In the genomic region with DNA sequence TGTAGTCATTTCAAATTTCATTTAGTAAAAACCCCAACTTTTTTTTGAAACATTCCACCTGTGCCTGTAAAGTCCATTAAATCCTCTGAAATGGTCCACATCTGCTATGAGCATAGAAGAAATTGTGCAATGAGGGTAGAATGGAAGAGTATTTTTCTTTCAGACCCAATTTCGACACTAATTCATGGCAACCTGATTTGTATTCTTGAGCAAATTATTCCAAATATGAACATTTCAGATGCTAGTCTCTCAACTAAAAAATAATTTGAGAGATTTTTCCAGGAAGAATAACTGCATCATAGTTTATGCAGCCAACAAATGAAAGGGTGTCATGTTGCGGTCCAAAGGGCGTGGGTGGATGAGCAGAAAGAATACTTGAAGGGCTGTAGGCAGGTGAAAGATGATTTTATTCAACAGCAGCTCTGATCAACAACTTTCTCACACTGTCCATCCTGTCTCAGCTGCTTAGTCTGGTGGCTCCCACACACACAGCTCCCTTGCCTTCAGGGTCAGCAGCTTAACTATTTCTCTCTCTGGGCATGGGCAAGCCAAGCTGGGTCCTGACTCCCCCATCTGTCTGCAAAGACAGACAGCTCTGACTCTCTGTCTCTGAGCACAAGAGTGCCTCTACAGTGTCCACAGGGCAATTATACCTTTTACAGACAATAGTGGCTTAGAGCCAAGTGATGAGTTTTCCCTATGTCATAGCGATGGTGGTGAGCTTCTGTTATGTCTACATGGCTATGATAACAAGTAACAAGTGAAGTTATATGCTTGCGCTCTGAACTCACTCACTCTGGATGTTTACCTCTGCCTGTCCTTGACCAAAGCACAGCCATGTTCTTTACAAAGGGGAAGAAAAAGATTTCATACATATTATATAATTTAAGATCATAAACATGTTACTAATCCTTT, we compare ENCODE assay signal across 10 cellular contexts. TPM values are rescaled to one million over a fixed set of nuclear protein-coding genes. Genes with fewer than 3 reads are reported as not detected.
DNase-seq lines count a peak whose midpoint lies in the region; ATAC-seq, FAIRE-seq and TF ChIP-seq lines count a peak whose summit lies in the region.
"Had no signal": no experiment of that assay in that cellular context is flagged by ENCODE, and none has a peak within 500 bp of the region (broad histone marks: within the 10 kb centered on the region; RNA-seq: fewer than 3 reads in every experiment).

No MANE protein-coding gene starts in this region.

- no peaks in the 10 kb centered on the region for H3K27me3 ChIP-seq in GM12878 (replicated peaks in 1 of 2; ENCODE audit: control insufficient read depth in 2 of 2, insufficient read depth in 2 of 2, low read length in 1 of 2)
- H3K27me3 ChIP-seq in upper lobe of right lung = no peaks in the 10 kb centered on the region

- FAIRE-seq in GM12878 (lab: Jason Lieb, UNC) (peak; percentile 31), GM12892 (lab: Jason Lieb, UNC) (no peak)

- no peak overlapping the region for H2AFZ ChIP-seq in GM12878 (ENCODE audit: control insufficient read depth, low read depth, low read length)

- H3K4me3 ChIP-seq in GM12878 = no peak overlapping the region
- H3K4me3 ChIP-seq in upper lobe of right lung = no peak overlapping the region

- no TSS peak for BruUV-seq in GM12878 (replicated peaks; lab: Mats Ljungman, UMichigan)

- TF ChIP-seq CTCF in GM12878 (IDR thresholded peaks at IDR 0.05 in 2 of 3, conservative IDR thresholded peaks at IDR 0.05 in 1 of 3; ENCODE audit: control insufficient read depth in 2 of 3, extremely low read depth in 1 of 3, insufficient read depth in 1 of 3, low read depth in 3 of 3, low read length in 3 of 3) (no peak), upper lobe of right lung (IDR thresholded peaks at IDR 0.05) (no peak)

- ATAC-seq in GM12878 (peak; percentile 75), upper lobe of right lung (peak; percentile 23)
- ATAC-seq in stimulated activated effector memory CD8-positive, alpha-beta T cell treated with anti-CD3 and anti-CD28 coated beads, Interleukin-12 subunit alpha, Interleukin-12 subunit beta, amount 100 ng/mL, for 72 hours = no peak

- no peak for TF ChIP-seq EP300 in GM12878 (IDR thresholded peaks at IDR 0.05; ENCODE audit: borderline replicate concordance in 1 of 2, control insufficient read depth in 1 of 2, low read depth in 2 of 2, low read length in 2 of 2)

- no peak overlapping the region for H3K4me2 ChIP-seq in GM12878 (ENCODE audit: control insufficient read depth, insufficient read depth)

- RAD21 ChIA-PET in GM12878 (lab: Charles Lee; ENCODE audit: unreplicated experiment) = interaction anchor here (0.9 to 4.5 kb wide), 12 partner anchors 10 to 68 kb away, joined by 3 to 63 read pairs (median 4); a partner anchor contains a TSS

- no peak for TF ChIP-seq RAD21 in GM12878 (IDR thresholded peaks at IDR 0.05; ENCODE audit: insufficient read depth, low read depth, low read length)

- H3K36me3 Mint-ChIP-seq in stimulated activated effector memory CD8-positive, alpha-beta T cell treated with anti-CD3 and anti-CD28 coated beads, Interleukin-12 subunit alpha, Interleukin-12 subunit beta, amount 100 ng/mL, for 72 hours = no peaks in the 10 kb centered on the region

- H3K79me2 ChIP-seq in GM12878 (ENCODE audit: control insufficient read depth, insufficient read depth, low read length) = no peaks in the 10 kb centered on the region

- CTCF ChIA-PET in GM12878 (lab: Yijun Ruan, JAX) = interaction anchor here (0.8 to 8.3 kb wide), 13 partner anchors 10 to 485 kb away, joined by 3 to 67 read pairs (median 4); a partner anchor contains a TSS

- H3K36me3 ChIP-seq in GM12878 (ENCODE audit: control insufficient read depth in 2 of 2, insufficient read depth in 2 of 2, low read length in 1 of 2) (no peaks in the 10 kb centered on the region), upper lobe of right lung (peaks cover 11% of the 10 kb centered on the region)

- intact Hi-C loops in GM12878 (cut with micrococcal nuclease; ENCODE audit: unreplicated experiment) (no loop called here), upper lobe of right lung (cut with DNase I) (no loop called here)

- no peaks in the 10 kb centered on the region for H3K4me1 Mint-ChIP-seq in stimulated activated effector memory CD8-positive, alpha-beta T cell treated with anti-CD3 and anti-CD28 coated beads, Interleukin-12 subunit alpha, Interleukin-12 subunit beta, amount 100 ng/mL, for 72 hours

- H3K27ac ChIP-seq in GM12878 (ENCODE audit: control insufficient read depth, insufficient read depth) = no peak overlapping the region
- no peak overlapping the region for H3K27ac ChIP-seq in upper lobe of right lung

- H3K4me3 Mint-ChIP-seq in stimulated activated effector memory CD8-positive, alpha-beta T cell treated with anti-CD3 and anti-CD28 coated beads, Interleukin-12 subunit alpha, Interleukin-12 subunit beta, amount 100 ng/mL, for 72 hours = no peak overlapping the region
- H3K4me3 Mint-ChIP-seq: endodermal cell had no signal

- no peak overlapping the region for H3K9ac ChIP-seq in GM12878 (ENCODE audit: control insufficient read depth, insufficient read depth, low read length)

- no peaks in the 10 kb centered on the region for H3K9me3 ChIP-seq in GM12878 (replicated peaks; ENCODE audit: control insufficient read depth, insufficient read depth, low read length)
- H3K9me3 ChIP-seq in upper lobe of right lung = no peaks in the 10 kb centered on the region

- SMC1A ChIA-PET in GM12878 (lab: Charles Lee; ENCODE audit: uncharacterized antibody, unreplicated experiment) = interaction anchor here (0.7 to 12.3 kb wide), 21 partner anchors 9 to 1414 kb away, joined by 3 to 116 read pairs (median 4); a partner anchor contains a TSS

- no peaks in the 10 kb centered on the region for H3K4me1 ChIP-seq in GM12878 (ENCODE audit: control insufficient read depth, insufficient read depth, low read length)
- H3K4me1 ChIP-seq in upper lobe of right lung = no peaks in the 10 kb centered on the region

- TF ChIP-seq POLR2A in GM12878 (IDR thresholded peaks at IDR 0.05; ENCODE audit: low read depth, low read length) (no peak), GM12892 (IDR thresholded peaks at IDR 0.05; ENCODE audit: low read depth, low read length) (no peak)

- DNase-seq in SHP77 treated with DMSO at 0.1 percent for 48 hours (lab: John Stamatoyannopoulos, UW) (peak; percentile 3), SHP77 (lab: John Stamatoyannopoulos, UW) (no peak), GM12878 (ENCODE audit: low read depth, low spot score) (no peak), kidney glomerular epithelial cell (lab: John Stamatoyannopoulos, UW) (peak; percentile 32), upper lobe of right lung (no peak), GM12892 (ENCODE audit: insufficient read length) (no peak)
- DNase-seq in central memory CD4-positive, alpha-beta T cell = no peak
- DNase-seq in stimulated activated effector memory CD8-positive, alpha-beta T cell treated with anti-CD3 and anti-CD28 coated beads, Interleukin-12 subunit alpha, Interleukin-12 subunit beta, amount 100 ng/mL, for 72 hours (ENCODE audit: low spot score in 2 of 2) = no peak
- DNase-seq: T1000 had no signal

- 43% methylated on average over 5 of the region's 5 CpGs for WGBS in GM12878 (ENCODE audit: insufficient coverage, insufficient replicate concordance, low lambda C conversion rate, missing lambda C conversion rate)

- no peaks in the 10 kb centered on the region for H3K9me3 Mint-ChIP-seq in stimulated activated effector memory CD8-positive, alpha-beta T cell treated with anti-CD3 and anti-CD28 coated beads, Interleukin-12 subunit alpha, Interleukin-12 subunit beta, amount 100 ng/mL, for 72 hours
- H3K9me3 Mint-ChIP-seq: endodermal cell had no signal

- no peak overlapping the region for H3K27ac Mint-ChIP-seq in stimulated activated effector memory CD8-positive, alpha-beta T cell treated with anti-CD3 and anti-CD28 coated beads, Interleukin-12 subunit alpha, Interleukin-12 subunit beta, amount 100 ng/mL, for 72 hours
- H3K27ac Mint-ChIP-seq: endodermal cell had no signal

- no peaks in the 10 kb centered on the region for H4K20me1 ChIP-seq in GM12878 (ENCODE audit: control insufficient read depth, insufficient read depth)

- in situ Hi-C loops in GM12878 (cut with MboI) = no loop called here

- POLR2A ChIA-PET in GM12878 (lab: Charles Lee) = interaction anchor here (1.2 to 5.7 kb wide), 12 partner anchors 9 to 69 kb away, joined by 3 to 40 read pairs (median 5); a partner anchor contains a TSS

RNA-seq across cellular contexts. Expression of a gene that starts 11.5 kb away (rescaled TPM):
- total RNA-seq in GM12878 (2013; cell fraction: nucleolus; rRNA removed) = 45.8 and 46.4 TPM in 2 replicates
- total RNA-seq in GM12878 (2014; rRNA removed) (1.8 and 2.3 TPM in 2 replicates), GM12878 (2014; rRNA removed; fragmentation: Illumina TruSeq; extraction: Trizol) (2.0 TPM in 2 replicates), GM12878 (2021) (1.5 and 2.1 TPM in 2 replicates), upper lobe of right lung (11.5 TPM)
- 0.12 TPM for polyA plus RNA-seq in GM12878 (2011; ENCODE audit: low read depth)
- polyA plus RNA-seq in GM12878 (2011; rRNA removed) (17.6 and 25.4 TPM in 2 replicates), GM12878 (2014; fragmentation: Illumina TruSeq; extraction: Trizol) (1.8 and 2.5 TPM in 2 replicates), GM12878 (2014; fragmentation: Nextera tagmentation; extraction: Ambion mirVana) (under 1 TPM; 0.64 to 0.80 TPM), GM12878 (2014; rRNA removed) (1.3 and 1.7 TPM in 2 replicates), GM12878 (2016; fragmentation: Nextera tagmentation; extraction: Ambion mirVana) (1 to 10 TPM in 1 of 2 experiments, under 1 TPM in 1; 0.81 to 1.2 TPM)
- polyA plus RNA-seq in GM12878 (2011; cell fraction: cytosol; rRNA removed) = 5.3 and 7.0 TPM in 2 replicates
- 18.3 and 21.6 TPM in 2 replicates for polyA plus RNA-seq in GM12878 (2011; cell fraction: nucleus; rRNA removed)
- 0.14 TPM in 2 replicates for polyA plus RNA-seq in GM12878 (2012)
- 18.4 and 20.3 TPM in 2 replicates for polyA minus RNA-seq in GM12878 (2011; rRNA and poly(A)+ RNA removed)
- polyA minus RNA-seq in GM12878 (2011; cell fraction: cytosol; rRNA and poly(A)+ RNA removed) = 5.2 and 7.0 TPM in 2 replicates
- 15.4 and 20.6 TPM in 2 replicates for polyA minus RNA-seq in GM12878 (2011; cell fraction: nucleus; rRNA and poly(A)+ RNA removed)
- polyA plus RNA-seq in GM12892 (2012; ENCODE audit: missing spikeins) = 0.11 TPM

RNA-seq across cellular contexts. Expression of a gene that starts 21.9 kb away (rescaled TPM):
- total RNA-seq in GM12878 (2013; cell fraction: nucleolus; rRNA removed) = 54.8 and 57.3 TPM in 2 replicates
- total RNA-seq in GM12878 (2014; rRNA removed) = 0.68 and 1.0 TPM in 2 replicates
- 0.45 and 0.55 TPM in 2 replicates for total RNA-seq in GM12878 (2014; rRNA removed; fragmentation: Illumina TruSeq; extraction: Trizol)
- 0.33 and 1.1 TPM in 2 replicates for total RNA-seq in GM12878 (2021)
- polyA plus RNA-seq in GM12878 (2011; ENCODE audit: low read depth) = 0.30 TPM
- 3.1 and 7.7 TPM in 2 replicates for polyA plus RNA-seq in GM12878 (2011; rRNA removed)
- 0.42 and 0.89 TPM in 2 replicates for polyA plus RNA-seq in GM12878 (2011; cell fraction: cytosol; rRNA removed)
- polyA plus RNA-seq in GM12878 (2011; cell fraction: nucleus; rRNA removed) = 6.7 and 7.8 TPM in 2 replicates
- polyA plus RNA-seq in GM12878 (2012) = 0.15 and 0.17 TPM in 2 replicates
- 0.48 and 3.6 TPM in 2 replicates for polyA plus RNA-seq in GM12878 (2014; fragmentation: Illumina TruSeq; extraction: Trizol)
- polyA plus RNA-seq in GM12878 (2014; fragmentation: Nextera tagmentation; extraction: Ambion mirVana) = under 1 TPM in 1 of 2 experiments, not detected in 1; 0.11 TPM
- 0.47 and 1.3 TPM in 2 replicates for polyA plus RNA-seq in GM12878 (2014; rRNA removed)
- polyA plus RNA-seq in GM12878 (2016; fragmentation: Nextera tagmentation; extraction: Ambion mirVana) = 1 to 10 TPM in 1 of 2 experiments, under 1 TPM in 1; 0.79 to 1.2 TPM
- 2.5 and 2.6 TPM in 2 replicates for polyA minus RNA-seq in GM12878 (2011; rRNA and poly(A)+ RNA removed)
- 1.2 and 3.0 TPM in 2 replicates for polyA minus RNA-seq in GM12878 (2011; cell fraction: cytosol; rRNA and poly(A)+ RNA removed)
- 7.1 and 8.7 TPM in 2 replicates for polyA minus RNA-seq in GM12878 (2011; cell fraction: nucleus; rRNA and poly(A)+ RNA removed)
- 3.0 TPM for total RNA-seq in upper lobe of right lung
- 0.76 TPM for polyA plus RNA-seq in GM12892 (2012; ENCODE audit: missing spikeins)

Comparison
In these comparisons a context has a peak if more than half of its experiments do, and no peak if none do; other contexts are left out.
1. DNase-seq: peak in SHP77 treated with DMSO at 0.1 percent for 48 hours (single experiment) and kidney glomerular epithelial cell (single experiment); none in SHP77 (0 of 2), GM12878 (single experiment), upper lobe of right lung (single experiment), central memory CD4-positive, alpha-beta T cell (single experiment), GM12892 (single experiment) and stimulated activated effector memory CD8-positive, alpha-beta T cell treated with anti-CD3 and anti-CD28 coated beads, Interleukin-12 subunit alpha, Interleukin-12 subunit beta, amount 100 ng/mL, for 72 hours (0 of 2).